Comparison of ENCODE assay signal across 1 cellular context in genomic region chr9:129640086-129640870, GRCh38.
TF ChIP-seq lines count a peak whose summit lies in the region.

No MANE protein-coding gene starts in this region.

TF ChIP-seq in H1, 55 proteins besides CTCF, POLR2A, EP300 and RAD21:
- TF ChIP-seq CBX8 (IDR thresholded peaks at IDR 0.05; ENCODE audit: borderline replicate concordance, low read depth, low read length) = no peak
- no peak for TF ChIP-seq GABPA (IDR thresholded peaks at IDR 0.05; ENCODE audit: borderline replicate concordance, insufficient read depth, low read length)
- no peak for TF ChIP-seq KDM4A (IDR thresholded peaks at IDR 0.05; ENCODE audit: low read depth, low read length, severe bottlenecking)
- TF ChIP-seq SAP30 (IDR thresholded peaks at IDR 0.05; ENCODE audit: insufficient read depth, insufficient replicate concordance, low read length) = no peak
- TF ChIP-seq GTF2F1 (IDR thresholded peaks at IDR 0.05; ENCODE audit: borderline replicate concordance, low read depth, low read length) = no peak
- no peak for TF ChIP-seq FOSL1 (IDR thresholded peaks at IDR 0.05; ENCODE audit: insufficient read depth, low read depth, low read length)
- no peak for TF ChIP-seq POU5F1 (IDR thresholded peaks at IDR 0.05; ENCODE audit: low read depth, low read length)
- no peak for TF ChIP-seq POLR2AphosphoS5 (IDR thresholded peaks at IDR 0.05; ENCODE audit: low read depth, low read length)
- no peak for TF ChIP-seq SP2 (IDR thresholded peaks at IDR 0.05; ENCODE audit: low read length)
- TF ChIP-seq CHD2 (IDR thresholded peaks at IDR 0.05; ENCODE audit: low read length) = no peak
- no peak for TF ChIP-seq SRF (IDR thresholded peaks at IDR 0.05; ENCODE audit: low read depth, low read length)
- no peak for TF ChIP-seq TAF7 (optimal IDR thresholded peaks at IDR 0.05; ENCODE audit: borderline replicate concordance, low read depth, low read length)
- no peak for TF ChIP-seq ZNF274 (IDR thresholded peaks at IDR 0.05; ENCODE audit: borderline replicate concordance, extremely low read depth, low read length)
- TF ChIP-seq CTBP2 (IDR thresholded peaks at IDR 0.05; ENCODE audit: borderline replicate concordance, insufficient read depth, insufficient read length, low read length) = no peak
- TF ChIP-seq CHD1 (IDR thresholded peaks at IDR 0.05; ENCODE audit: low read depth, low read length) = no peak
